Comparison of ENCODE assay signal across 2 cellular contexts in the genomic region with DNA sequence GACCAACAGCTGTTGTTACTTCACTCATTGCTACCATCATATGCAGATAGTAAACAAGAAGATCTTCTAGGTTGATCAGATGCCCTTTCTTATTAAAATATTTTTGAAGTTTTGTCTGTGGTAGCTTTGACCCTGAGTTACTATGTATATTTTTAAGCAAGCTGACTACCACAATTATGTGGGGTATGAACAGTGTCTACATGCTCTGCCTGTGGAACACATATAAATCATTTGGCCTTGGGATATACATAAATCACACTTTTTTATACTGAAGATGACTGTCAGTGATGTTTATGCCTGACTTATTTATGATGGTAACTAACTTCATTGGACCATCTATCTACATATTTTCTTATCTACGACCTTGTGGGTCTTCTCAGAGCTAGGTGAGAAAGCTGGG.
TF ChIP-seq lines count a peak whose summit lies in the region.

No MANE protein-coding gene starts in this region.

TF ChIP-seq in SK-N-SH, 30 proteins besides CTCF, POLR2A, EP300 and RAD21 (continued from another document):
- TF ChIP-seq, protein P1, sequence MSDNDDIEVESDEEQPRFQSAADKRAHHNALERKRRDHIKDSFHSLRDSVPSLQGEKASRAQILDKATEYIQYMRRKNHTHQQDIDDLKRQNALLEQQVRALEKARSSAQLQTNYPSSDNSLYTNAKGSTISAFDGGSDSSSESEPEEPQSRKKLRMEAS (IDR thresholded peaks at IDR 0.05; ENCODE audit: low read depth): no peak
- TF ChIP-seq POLR2AphosphoS5 (IDR thresholded peaks at IDR 0.05; ENCODE audit: low read depth, low read length) (no peak), TAF1 (IDR thresholded peaks at IDR 0.05; ENCODE audit: borderline replicate concordance, low read depth, low read length) (no peak), MXI1 (IDR thresholded peaks at IDR 0.05; ENCODE audit: low read depth, low read length) (no peak), ELF1 (IDR thresholded peaks at IDR 0.05) (no peak)
- TF ChIP-seq, protein P2, sequence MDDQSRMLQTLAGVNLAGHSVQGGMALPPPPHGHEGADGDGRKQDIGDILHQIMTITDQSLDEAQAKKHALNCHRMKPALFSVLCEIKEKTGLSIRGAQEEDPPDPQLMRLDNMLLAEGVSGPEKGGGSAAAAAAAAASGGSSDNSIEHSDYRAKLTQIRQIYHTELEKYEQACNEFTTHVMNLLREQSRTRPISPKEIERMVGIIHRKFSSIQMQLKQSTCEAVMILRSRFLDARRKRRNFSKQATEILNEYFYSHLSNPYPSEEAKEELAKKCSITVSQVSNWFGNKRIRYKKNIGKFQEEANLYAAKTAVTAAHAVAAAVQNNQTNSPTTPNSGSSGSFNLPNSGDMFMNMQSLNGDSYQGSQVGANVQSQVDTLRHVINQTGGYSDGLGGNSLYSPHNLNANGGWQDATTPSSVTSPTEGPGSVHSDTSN (IDR thresholded peaks at IDR 0.05): peak; percentile 5; the same call in 1 of the 2 replicates

TF ChIP-seq in SK-N-SH treated with all-trans-retinoic acid at 6 μM for 48 hours, 23 proteins besides CTCF, POLR2A, EP300 and RAD21 (continued from another document):
- TF ChIP-seq, protein P3, sequence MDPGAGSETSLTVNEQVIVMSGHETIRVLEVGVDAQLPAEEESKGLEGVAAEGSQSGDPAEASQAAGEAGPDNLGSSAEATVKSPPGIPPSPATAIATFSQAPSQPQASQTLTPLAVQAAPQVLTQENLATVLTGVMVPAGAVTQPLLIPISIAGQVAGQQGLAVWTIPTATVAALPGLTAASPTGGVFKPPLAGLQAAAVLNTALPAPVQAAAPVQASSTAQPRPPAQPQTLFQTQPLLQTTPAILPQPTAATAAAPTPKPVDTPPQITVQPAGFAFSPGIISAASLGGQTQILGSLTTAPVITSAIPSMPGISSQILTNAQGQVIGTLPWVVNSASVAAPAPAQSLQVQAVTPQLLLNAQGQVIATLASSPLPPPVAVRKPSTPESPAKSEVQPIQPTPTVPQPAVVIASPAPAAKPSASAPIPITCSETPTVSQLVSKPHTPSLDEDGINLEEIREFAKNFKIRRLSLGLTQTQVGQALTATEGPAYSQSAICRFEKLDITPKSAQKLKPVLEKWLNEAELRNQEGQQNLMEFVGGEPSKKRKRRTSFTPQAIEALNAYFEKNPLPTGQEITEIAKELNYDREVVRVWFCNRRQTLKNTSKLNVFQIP (CRISPR knock-in tag; IDR thresholded peaks at IDR 0.05; ENCODE audit: borderline replicate concordance, low read depth): no peak
- no peak for TF ChIP-seq OSR1 (CRISPR knock-in tag; IDR thresholded peaks at IDR 0.05)
